In the genomic region with DNA sequence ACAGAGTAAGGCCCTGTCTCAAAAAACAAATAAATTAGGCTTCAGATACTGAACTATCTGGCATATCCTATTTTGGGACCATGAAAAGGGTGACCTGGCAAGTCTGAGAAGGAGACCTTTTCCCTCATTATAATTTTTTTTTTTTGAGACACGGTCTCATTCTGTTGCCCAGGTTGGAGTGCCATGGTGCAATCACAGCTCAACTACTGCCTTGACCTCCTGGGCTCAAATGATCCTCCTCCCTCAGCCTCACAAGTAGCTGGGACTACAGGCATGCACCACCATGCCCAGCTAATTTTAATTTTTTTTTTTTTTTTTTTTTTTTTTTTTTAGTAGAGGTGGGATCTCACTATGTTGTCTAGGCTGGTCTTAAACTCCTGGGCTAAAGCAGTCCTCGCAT, we compare ENCODE assay signal across 30 cellular contexts.
DNase-seq lines count a peak whose midpoint lies in the region; ATAC-seq and TF ChIP-seq lines count a peak whose summit lies in the region.
"Had no signal": no experiment of that assay in that cellular context is flagged by ENCODE, and none has a peak within 500 bp of the region (broad histone marks: within the 10 kb centered on the region; RNA-seq: fewer than 3 reads in every experiment).

No MANE protein-coding gene starts in this region.

- no peaks in the 10 kb centered on the region for H3F3A ChIP-seq in Loucy (ENCODE audit: low read depth)

- DNase-seq in GM12864 (ENCODE audit: low read depth) = no peak
- no peak for DNase-seq in central memory CD8-positive, alpha-beta T cell (ENCODE audit: low spot score in 2 of 2)
- no peak for DNase-seq in stimulated activated naive B cell treated with anti-CD40 and anti-IgM and Interleukin-4, amounts not matched to agents 10 μg/mL and 1 μg/mL and 100 μg/mL, for 72 hours
- DNase-seq: activated CD4-positive, alpha-beta T cell treated with anti-CD3 and anti-CD28 coated beads, Interleukin-2, amount 50 U/mL, for 4 hours; activated naive CD4-positive, alpha-beta T cell treated with Interleukin-2 at 50 U/mL for 16 hours; caudate nucleus; COR-L47; DMS53; foreskin fibroblast; head of caudate nucleus; Kasumi-1; left ventricle myocardium superior; NCI-H1092; NCI-H187; NCI-H2171 treated with DMSO at 0.1 percent for 48 hours; NCI-H510A; T-helper 1 cell; tibial artery had no signal

- H3K9me2 ChIP-seq in Loucy (replicated peaks; ENCODE audit: low read depth, low read length) = no peaks in the 10 kb centered on the region

- H3K36me3 Mint-ChIP-seq in central memory CD8-positive, alpha-beta T cell (ENCODE audit: insufficient read depth) = peaks cover 13% of the 10 kb centered on the region
- H3K36me3 Mint-ChIP-seq in stimulated activated naive B cell treated with anti-CD40 and anti-IgM and Interleukin-4, amounts not matched to agents 10 μg/mL and 1 μg/mL and 100 μg/mL, for 72 hours = peaks cover 36 to 56% of the 10 kb centered on the region in 2 donors

- no peaks in the 10 kb centered on the region for H3K9me3 Mint-ChIP-seq in central memory CD8-positive, alpha-beta T cell
- H3K9me3 Mint-ChIP-seq in stimulated activated naive B cell treated with anti-CD40 and anti-IgM and Interleukin-4, amounts not matched to agents 10 μg/mL and 1 μg/mL and 100 μg/mL, for 72 hours = peaks cover 3 to 5% of the 10 kb centered on the region in 2 donors
- H3K9me3 Mint-ChIP-seq: activated T-helper 1 cell treated with anti-CD3 and anti-CD28 coated beads, Interleukin-12 subunit alpha, Interleukin-12 subunit beta, Interleukin-2, Interleukin-4 antibody, amounts not matched to agents 30 ng/mL and 10 ng/mL and 1 ng/mL, durations not matched to agents 14 hours and 24 hours and 36 hours; dendritic cell treated with granulocyte-macrophage colony-stimulating factor and Interleukin-4, amounts not matched to agents 40 ng/mL and 50 ng/mL, for 4 days had no signal

- H3K9ac ChIP-seq in Loucy (ENCODE audit: low read depth, low read length, poor library complexity, severe bottlenecking) = peak overlapping the region; percentile 19

- H3K79me2 ChIP-seq in Loucy (ENCODE audit: insufficient read depth, low read length) = peaks cover 40% of the 10 kb centered on the region

- ATAC-seq in central memory CD8-positive, alpha-beta T cell (replicated peaks; ENCODE audit: extremely low read depth, poor library complexity, severe bottlenecking) = no peak
- ATAC-seq in stimulated activated naive B cell treated with anti-CD40 and anti-IgM and Interleukin-4, amounts not matched to agents 10 μg/mL and 1 μg/mL and 100 μg/mL, for 72 hours (replicated peaks) = no peak
- ATAC-seq in GM21619 (IDR thresholded peaks at IDR 0.05; ENCODE audit: unreplicated experiment) (no peak), GM18505 (IDR thresholded peaks at IDR 0.05; ENCODE audit: unreplicated experiment) (no peak), HG03442 (IDR thresholded peaks at IDR 0.05; ENCODE audit: unreplicated experiment) (no peak)
- ATAC-seq: activated CD4-positive, CD25-positive, alpha-beta regulatory T cell treated with anti-CD3 and anti-CD28 coated beads, Interleukin-2, amount 50 U/mL, for 24 hours; HepG2; left ventricle myocardium superior had no signal

- H4K20me1 ChIP-seq in Loucy (ENCODE audit: insufficient read depth, low read length, poor library complexity, severe bottlenecking) = no peaks in the 10 kb centered on the region

- no peak overlapping the region for H3K4me3 Mint-ChIP-seq in central memory CD8-positive, alpha-beta T cell
- H3K4me3 Mint-ChIP-seq in stimulated activated naive B cell treated with anti-CD40 and anti-IgM and Interleukin-4, amounts not matched to agents 10 μg/mL and 1 μg/mL and 100 μg/mL, for 72 hours = peak overlapping the region in 1 of 2 donors; percentile 71
- H3K4me3 Mint-ChIP-seq: activated T-helper 1 cell treated with anti-CD3 and anti-CD28 coated beads, Interleukin-12 subunit alpha, Interleukin-12 subunit beta, Interleukin-2, Interleukin-4 antibody, amounts not matched to agents 30 ng/mL and 10 ng/mL and 1 ng/mL, durations not matched to agents 14 hours and 24 hours and 36 hours; dendritic cell treated with granulocyte-macrophage colony-stimulating factor and Interleukin-4, amounts not matched to agents 40 ng/mL and 50 ng/mL, for 4 days had no signal

- H3K27me3 ChIP-seq in Loucy (ENCODE audit: insufficient read depth, low read length, poor library complexity, severe bottlenecking) = no peaks in the 10 kb centered on the region
- H3K27me3 ChIP-seq: right atrium auricular region had no signal

- peaks cover 46% of the 10 kb centered on the region for H3K4me1 ChIP-seq in Loucy (ENCODE audit: insufficient read depth, low read length, poor library complexity, severe bottlenecking)
- H3K4me1 ChIP-seq: esophagus muscularis mucosa, HAP-1, tibial artery had no signal

- no peaks in the 10 kb centered on the region for H3K9me3 ChIP-seq in Loucy (ENCODE audit: insufficient read depth, low read depth, low read length)
- H3K9me3 ChIP-seq: HAP-1, right atrium auricular region had no signal

- no peak for TF ChIP-seq CTCF in GM12864 (IDR thresholded peaks at IDR 0.05; ENCODE audit: low read depth, low read length, missing control alignments)
- no peak for TF ChIP-seq CTCF in Loucy (conservative IDR thresholded peaks at IDR 0.05; ENCODE audit: low read length)

- H2AFZ ChIP-seq in Loucy (ENCODE audit: low read length) = no peak overlapping the region

- H3K4me1 Mint-ChIP-seq in central memory CD8-positive, alpha-beta T cell = peaks cover 53% of the 10 kb centered on the region
- H3K4me1 Mint-ChIP-seq in stimulated activated naive B cell treated with anti-CD40 and anti-IgM and Interleukin-4, amounts not matched to agents 10 μg/mL and 1 μg/mL and 100 μg/mL, for 72 hours = peaks cover 66 to 94% of the 10 kb centered on the region in 2 donors

- H3K4me3 ChIP-seq in GM12864 (ENCODE audit: low read depth, low read length) = peak overlapping the region; percentile 22; the same call in 1 of the 2 replicates
- H3K4me3 ChIP-seq in Loucy (ENCODE audit: low read length, poor library complexity, severe bottlenecking) = no peak overlapping the region
- H3K4me3 ChIP-seq: esophagus muscularis mucosa, HAP-1, right atrium auricular region, smooth muscle cell, tibial artery had no signal

- H3K27me3 Mint-ChIP-seq in central memory CD8-positive, alpha-beta T cell = no peaks in the 10 kb centered on the region
- no peaks in the 10 kb centered on the region for H3K27me3 Mint-ChIP-seq in stimulated activated naive B cell treated with anti-CD40 and anti-IgM and Interleukin-4, amounts not matched to agents 10 μg/mL and 1 μg/mL and 100 μg/mL, for 72 hours
- H3K27me3 Mint-ChIP-seq: dendritic cell treated with granulocyte-macrophage colony-stimulating factor and Interleukin-4, amounts not matched to agents 40 ng/mL and 50 ng/mL, for 4 days had no signal

- TF ChIP-seq POLR2A in GM18505 (IDR thresholded peaks at IDR 0.05; ENCODE audit: borderline replicate concordance, extremely low read depth, insufficient read depth, insufficient read length) = no peak

- peak overlapping the region; percentile 95 for H3K27ac Mint-ChIP-seq in central memory CD8-positive, alpha-beta T cell (ENCODE audit: low read depth)
- H3K27ac Mint-ChIP-seq in stimulated activated naive B cell treated with anti-CD40 and anti-IgM and Interleukin-4, amounts not matched to agents 10 μg/mL and 1 μg/mL and 100 μg/mL, for 72 hours = peak overlapping the region; percentile 99
- H3K27ac Mint-ChIP-seq: activated T-helper 1 cell treated with anti-CD3 and anti-CD28 coated beads, Interleukin-12 subunit alpha, Interleukin-12 subunit beta, Interleukin-2, Interleukin-4 antibody, amounts not matched to agents 30 ng/mL and 10 ng/mL and 1 ng/mL, durations not matched to agents 14 hours and 24 hours and 36 hours had no signal

- no peak overlapping the region for H3K4me2 ChIP-seq in Loucy (ENCODE audit: low read depth, low read length, poor library complexity, severe bottlenecking)
- H3K4me2 ChIP-seq: smooth muscle cell had no signal

- H3K36me3 ChIP-seq in Loucy (ENCODE audit: insufficient read depth, low read length) = no peaks in the 10 kb centered on the region
- H3K36me3 ChIP-seq: esophagus muscularis mucosa, HAP-1, right atrium auricular region, tibial artery had no signal
